Comparison of ENCODE assay signal across 8 cellular contexts in genomic region chr16:2033057-2033911, GRCh38. TPM values are rescaled to one million over a fixed set of nuclear protein-coding genes. Genes with fewer than 3 reads are reported as not detected.
A peak's percentile ranks its signal among the peaks of the same experiment; 100 is the strongest.
DNase-seq lines count a peak whose midpoint lies in the region; ATAC-seq and TF ChIP-seq lines count a peak whose summit lies in the region.
"Had no signal": no experiment of that assay in that cellular context is flagged by ENCODE, and none has a peak within 500 bp of the region (broad histone marks: within the 10 kb centered on the region; RNA-seq: fewer than 3 reads in every experiment).

No MANE protein-coding gene starts in this region.

- CTCF ChIA-PET in PC-3 (lab: Charles Lee), result interaction anchor here (0.6 kb wide), 1 partner anchor 11 kb away, joined by 6 read pairs; no protein-coding TSS in a partner anchor

- peak overlapping the region; percentile 90 for H3K27ac ChIP-seq in PC-3 (ENCODE audit: low read length)
- H3K27ac ChIP-seq in thyroid gland, result peak overlapping the region; percentile 23 to 81 (median 73)

- BruUV-seq in PC-3 (replicated peaks; lab: Mats Ljungman, UMichigan), result TSS peak; percentile 51

- H3K9me2 ChIP-seq in PC-3 (replicated peaks; ENCODE audit: low read length), result no peaks in the 10 kb centered on the region

- no peaks in the 10 kb centered on the region for H3K9me3 ChIP-seq in PC-3 (ENCODE audit: low read length)
- H3K9me3 ChIP-seq in thyroid gland, result no peaks in the 10 kb centered on the region
- no peaks in the 10 kb centered on the region for H3K9me3 ChIP-seq in HAP-1

- H3F3A ChIP-seq in PC-3 (ENCODE audit: low read length, unreplicated experiment), result no peaks in the 10 kb centered on the region

- intact Hi-C loops in PC-3 (cut with micrococcal nuclease) (no loop called here), thyroid gland (cut with DNase I) (no loop called here)

- no peak for TF ChIP-seq CTCF in PC-3 (conservative IDR thresholded peaks at IDR 0.05; ENCODE audit: low read depth, low read length)
- no peak for TF ChIP-seq CTCF in thyroid gland (IDR thresholded peaks at IDR 0.05)

- peak; percentile 41 for ATAC-seq in PC-3
- ATAC-seq in memory B cell (ENCODE audit: low read depth), result peak; percentile 71
- ATAC-seq in HG03354 (IDR thresholded peaks at IDR 0.05; ENCODE audit: poor library complexity, severe bottlenecking, unreplicated experiment), result no peak

- peaks cover 49% of the 10 kb centered on the region for H3K4me1 ChIP-seq in PC-3 (ENCODE audit: insufficient read depth, low read length)
- peaks cover 16 to 48% of the 10 kb centered on the region in 2 donors for H3K4me1 ChIP-seq in thyroid gland
- no peaks in the 10 kb centered on the region for H3K4me1 ChIP-seq in HAP-1

- H3K4me2 ChIP-seq in PC-3 (ENCODE audit: low read length), result peak overlapping the region; percentile 87

- DNase-seq in PC-3, result peak; percentile 46
- peak; percentile 60 for DNase-seq in dedifferentiated amniotic fluid mesenchymal stem cell (ENCODE audit: extremely low spot score)
- no peak for DNase-seq in memory B cell (ENCODE audit: low spot score in 2 of 2)
- no peak for DNase-seq in thyroid gland
- DNase-seq in NCI-H510A treated with DMSO at 0.1 percent for 48 hours (lab: John Stamatoyannopoulos, UW), result no peak
- DNase-seq in HAP-1 (ENCODE audit: low spot score in 2 of 2), result no peak
- DNase-seq: NCI-H446 treated with DMSO at 0.1 percent for 48 hours had no signal

- WGBS in thyroid gland, 2 donors, result 54 to 70% methylated on average over 4 to 16 of the region's 37 CpGs

- H3K36me3 ChIP-seq in PC-3 (ENCODE audit: low read depth, low read length) (no peaks in the 10 kb centered on the region; the same call in 1 of the 2 replicates), thyroid gland (peaks cover 0 to 8% of the 10 kb centered on the region in 2 donors), HAP-1 (replicated peaks) (0 out of 2 replicates have a peak, but pooled peaks cover 10% of the 10 kb centered on the region)

- in situ Hi-C loops in HAP-1 (cut with MboI; ENCODE audit: low sequenced_read_pairs), result no loop called here

- no peaks in the 10 kb centered on the region for H3K36me3 Mint-ChIP-seq in memory B cell

- TF ChIP-seq POLR2A in thyroid gland (IDR thresholded peaks at IDR 0.05), result no peak

- POLR2A ChIA-PET in PC-3 (lab: Charles Lee; ENCODE audit: unreplicated experiment), result interaction anchor here (0.6 to 1.0 kb wide), 2 partner anchors 9 to 15 kb away, joined by 3 read pairs; partner anchors contain the start of gene TSC2

- peaks cover 52% of the 10 kb centered on the region for H3K79me2 ChIP-seq in PC-3 (ENCODE audit: low read length)

- H3K4me1 Mint-ChIP-seq in memory B cell, result no peaks in the 10 kb centered on the region

- peak overlapping the region; percentile 38 for H3K27ac Mint-ChIP-seq in memory B cell

- H3K9ac ChIP-seq in PC-3 (ENCODE audit: low read length), result peak overlapping the region; percentile 86

- no peaks in the 10 kb centered on the region for H3K9me3 Mint-ChIP-seq in memory B cell

- 0 out of 2 replicates have a peak overlapping the region, but pooled peaks have one; percentile 23 for H2AFZ ChIP-seq in PC-3 (ENCODE audit: low read length)

- H3K4me3 Mint-ChIP-seq in memory B cell, result peak overlapping the region; percentile 5

- H3K4me3 ChIP-seq in PC-3 (ENCODE audit: low read length) (peak overlapping the region; percentile 67), thyroid gland (replicated peaks in 1 of 3) (peak overlapping the region in 1 of 3 donors; percentile 12), HAP-1 (no peak overlapping the region)

- no peaks in the 10 kb centered on the region for H4K20me1 ChIP-seq in PC-3 (ENCODE audit: low read length)

- H3K27me3 ChIP-seq in PC-3 (ENCODE audit: low read length) (no peaks in the 10 kb centered on the region), thyroid gland (no peaks in the 10 kb centered on the region), HAP-1 (ENCODE audit: low read depth) (no peaks in the 10 kb centered on the region)

- peaks cover 13% of the 10 kb centered on the region for H3K27me3 Mint-ChIP-seq in memory B cell

RNA-seq across cellular contexts. Expression of gene NHERF2, which starts 6.6 kb away (rescaled TPM):
- 145 and 160 TPM in 2 replicates for total RNA-seq in PC-3 (2014; rRNA removed)
- total RNA-seq in thyroid gland, result 100 to 1,000 TPM in 1 of 4 donors, 10 to 100 TPM in 3; 73.8 to 146 (median 81.6) TPM

RNA-seq across cellular contexts. Expression of gene NPW, which starts 13.7 kb away (rescaled TPM):
- 3.8 and 5.6 TPM in 2 replicates for total RNA-seq in PC-3 (2014; rRNA removed)
- under 1 TPM in 2 of 4 donors, not detected in 2; 0.54 to 0.63 TPM for total RNA-seq in thyroid gland

RNA-seq across cellular contexts. Expression of gene NTHL1, which starts 14.3 kb away (rescaled TPM):
- total RNA-seq in PC-3 (2014; rRNA removed) (87.1 and 90.1 TPM in 2 replicates), thyroid gland (10 to 100 TPM in 3 of 4 donors, 1 to 10 TPM in 1; 6.1 to 38.7 (median 25.0) TPM)

RNA-seq across cellular contexts. Expression of gene TSC2, which starts 14.5 kb away (rescaled TPM):
- 59.3 and 64.4 TPM in 2 replicates for total RNA-seq in PC-3 (2014; rRNA removed)
- total RNA-seq in thyroid gland, result 100 to 1,000 TPM; 101 to 148 (median 109) TPM

RNA-seq across cellular contexts. Expression of gene ZNF598, which starts 23.7 kb away (rescaled TPM):
- total RNA-seq in PC-3 (2014; rRNA removed) (44.4 and 60.1 TPM in 2 replicates), thyroid gland (10 to 100 TPM; 19.0 to 38.4 (median 27.4) TPM)

Comparison
In these comparisons a context has a peak if more than half of its experiments do, and no peak if none do; other contexts are left out.
1. DNase-seq: peak in PC-3 (single experiment) and dedifferentiated amniotic fluid mesenchymal stem cell (single experiment); none in memory B cell (0 of 2), thyroid gland (0 of 2), NCI-H510A treated with DMSO at 0.1 percent for 48 hours (single experiment) and HAP-1 (0 of 2).